ENCODE assay signal across 2 cellular contexts in the genomic region with DNA sequence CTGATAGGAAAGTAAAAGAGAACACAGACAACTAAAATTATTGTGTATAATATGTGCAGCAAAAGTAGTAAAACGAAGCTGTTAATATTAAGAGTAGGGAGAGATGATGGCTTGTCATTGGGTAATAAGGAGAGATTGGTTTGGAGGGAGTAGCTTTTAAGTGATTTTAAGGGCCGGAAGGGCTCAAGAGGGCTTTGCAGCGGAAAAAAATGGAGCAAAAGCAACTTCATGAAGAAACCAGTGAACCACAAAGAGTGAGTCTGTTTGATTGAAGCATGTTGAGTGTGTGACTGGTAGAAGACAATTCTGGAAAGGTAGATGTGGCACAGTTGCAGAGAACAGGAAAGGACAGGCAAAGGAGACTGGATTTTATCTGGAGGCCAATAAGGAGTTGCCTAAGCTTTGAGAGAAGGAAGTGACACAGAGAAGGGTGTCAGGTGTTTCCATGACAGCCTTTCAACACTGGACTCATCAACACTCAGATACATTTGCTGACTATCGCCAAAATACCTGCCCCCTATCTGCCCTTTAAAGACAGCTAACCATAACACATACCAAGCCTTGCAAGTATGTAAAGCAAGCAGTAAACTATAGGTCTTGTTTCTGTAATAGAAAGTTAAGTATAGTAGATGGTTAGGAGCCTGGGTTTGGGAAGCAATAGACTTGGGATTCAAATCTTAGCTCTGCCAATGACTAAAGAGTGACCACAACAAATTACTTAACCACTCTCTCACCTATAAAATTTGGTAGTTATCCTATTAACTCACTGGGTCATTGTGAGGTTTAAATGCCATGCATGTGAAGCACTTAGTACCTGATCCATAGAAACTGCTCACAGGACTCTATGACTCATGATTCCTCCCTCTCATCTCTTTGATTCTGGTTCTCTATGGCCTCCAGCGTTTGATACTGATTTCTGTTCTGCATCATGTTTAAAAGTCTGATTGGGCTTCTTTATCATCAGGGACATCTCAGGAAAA.
A peak's percentile ranks its signal among the peaks of the same experiment; 100 is the strongest.
TF ChIP-seq lines count a peak whose summit lies in the region.

No MANE protein-coding gene starts in this region.

TF ChIP-seq in IMR-90, 13 proteins besides CTCF, POLR2A, EP300 and RAD21:
- TF ChIP-seq CEBPB (IDR thresholded peaks at IDR 0.05; ENCODE audit: low read depth, low read length): no peak
- TF ChIP-seq RCOR1 (IDR thresholded peaks at IDR 0.05; ENCODE audit: insufficient replicate concordance, low read length): no peak
- TF ChIP-seq MAFK (IDR thresholded peaks at IDR 0.05; ENCODE audit: low read depth, low read length): 0 out of 2 replicates have a peak, but pooled peaks have one; percentile 9
- TF ChIP-seq RFX5 (IDR thresholded peaks at IDR 0.05; ENCODE audit: low read depth, low read length): no peak
- TF ChIP-seq MXI1 (IDR thresholded peaks at IDR 0.05; ENCODE audit: borderline replicate concordance, low read depth, low read length): no peak

TF ChIP-seq in K562, 482 proteins besides CTCF, POLR2A, EP300 and RAD21:
- TF ChIP-seq SMAD2 (IDR thresholded peaks at IDR 0.05; ENCODE audit: low read depth, low read length) (no peak), GABPA (tag; conservative IDR thresholded peaks at IDR 0.05; ENCODE audit: low read depth) (0 out of 2 replicates have a peak, but pooled peaks have one; percentile 13)
TF ChIP-seq in K562: peak in this region for 1.
